Comparison of ENCODE assay signal across 2 cellular contexts in genomic region chr7:107441576-107442422, GRCh38.
A peak's percentile ranks its signal among the peaks of the same experiment; 100 is the strongest.
TF ChIP-seq lines count a peak whose summit lies in the region.

No MANE protein-coding gene starts in this region.

TF ChIP-seq in HepG2, 621 proteins besides CTCF, POLR2A, EP300 and RAD21:
- TF ChIP-seq ZNF451 (CRISPR knock-in tag; IDR thresholded peaks at IDR 0.05) (no peak), ZNF431 (CRISPR knock-in tag; IDR thresholded peaks at IDR 0.05; ENCODE audit: borderline replicate concordance, low read depth) (peak; percentile 40; the same call in 1 of the 2 replicates), ETV6 (CRISPR knock-in tag; conservative IDR thresholded peaks at IDR 0.05) (no peak)

TF ChIP-seq in IMR-90, 13 proteins besides CTCF, POLR2A, EP300 and RAD21:
- TF ChIP-seq NFE2L2 (IDR thresholded peaks at IDR 0.05; ENCODE audit: low read depth, low read length) (no peak), BHLHE40 (IDR thresholded peaks at IDR 0.05; ENCODE audit: low read depth, low read length) (no peak), FOS (IDR thresholded peaks at IDR 0.05; ENCODE audit: low read depth, low read length) (no peak), MXI1 (IDR thresholded peaks at IDR 0.05; ENCODE audit: borderline replicate concordance, low read depth, low read length) (no peak), CEBPB (IDR thresholded peaks at IDR 0.05; ENCODE audit: low read depth, low read length) (no peak), MAFK (IDR thresholded peaks at IDR 0.05; ENCODE audit: low read depth, low read length) (no peak), CHD1 (IDR thresholded peaks at IDR 0.05; ENCODE audit: low read depth, low read length) (no peak), RCOR1 (IDR thresholded peaks at IDR 0.05; ENCODE audit: insufficient replicate concordance, low read length) (no peak), SMC3 (IDR thresholded peaks at IDR 0.05; ENCODE audit: low read depth, low read length) (no peak), RFX5 (IDR thresholded peaks at IDR 0.05; ENCODE audit: low read depth, low read length) (no peak), MAZ (IDR thresholded peaks at IDR 0.05; ENCODE audit: borderline replicate concordance, low read depth, low read length) (no peak)
- TF ChIP-seq, protein P1, sequence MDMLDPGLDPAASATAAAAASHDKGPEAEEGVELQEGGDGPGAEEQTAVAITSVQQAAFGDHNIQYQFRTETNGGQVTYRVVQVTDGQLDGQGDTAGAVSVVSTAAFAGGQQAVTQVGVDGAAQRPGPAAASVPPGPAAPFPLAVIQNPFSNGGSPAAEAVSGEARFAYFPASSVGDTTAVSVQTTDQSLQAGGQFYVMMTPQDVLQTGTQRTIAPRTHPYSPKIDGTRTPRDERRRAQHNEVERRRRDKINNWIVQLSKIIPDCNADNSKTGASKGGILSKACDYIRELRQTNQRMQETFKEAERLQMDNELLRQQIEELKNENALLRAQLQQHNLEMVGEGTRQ (IDR thresholded peaks at IDR 0.05; ENCODE audit: low read depth, low read length) = no peak
- TF ChIP-seq, protein P2, sequence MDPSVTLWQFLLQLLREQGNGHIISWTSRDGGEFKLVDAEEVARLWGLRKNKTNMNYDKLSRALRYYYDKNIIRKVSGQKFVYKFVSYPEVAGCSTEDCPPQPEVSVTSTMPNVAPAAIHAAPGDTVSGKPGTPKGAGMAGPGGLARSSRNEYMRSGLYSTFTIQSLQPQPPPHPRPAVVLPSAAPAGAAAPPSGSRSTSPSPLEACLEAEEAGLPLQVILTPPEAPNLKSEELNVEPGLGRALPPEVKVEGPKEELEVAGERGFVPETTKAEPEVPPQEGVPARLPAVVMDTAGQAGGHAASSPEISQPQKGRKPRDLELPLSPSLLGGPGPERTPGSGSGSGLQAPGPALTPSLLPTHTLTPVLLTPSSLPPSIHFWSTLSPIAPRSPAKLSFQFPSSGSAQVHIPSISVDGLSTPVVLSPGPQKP (IDR thresholded peaks at IDR 0.05; ENCODE audit: borderline replicate concordance, low read depth, low read length) = no peak
